ENCODE assay signal across 27 cellular contexts in genomic region chr6:152482289-152482688, GRCh38.
"Had no signal": no experiment of that assay in that cellular context is flagged by ENCODE, and none has a peak within 500 bp of the region (broad histone marks: within the 10 kb centered on the region; RNA-seq: fewer than 3 reads in every experiment).

No MANE protein-coding gene starts in this region.

- H3K36me3 Mint-ChIP-seq: mesothelial cell of epicardium had no signal

- H3K9me3 ChIP-seq: colonic mucosa, esophagus squamous epithelium, gastrocnemius medialis, heart right ventricle, left lung, lower lobe of right lung, mucosa of descending colon had no signal

- H3K4me3 Mint-ChIP-seq: dendritic cell treated with granulocyte-macrophage colony-stimulating factor and Interleukin-4, amounts not matched to agents 40 ng/mL and 50 ng/mL, for 4 days; effector memory CD8-positive, alpha-beta T cell; endodermal cell; mesothelial cell of epicardium had no signal

- FAIRE-seq: endometrium, islet of Langerhans, keratinocyte had no signal

- H3K9me3 Mint-ChIP-seq: dendritic cell treated with granulocyte-macrophage colony-stimulating factor and Interleukin-4, amounts not matched to agents 40 ng/mL and 50 ng/mL, for 4 days; effector memory CD8-positive, alpha-beta T cell; endodermal cell; mesothelial cell of epicardium had no signal

- H3K27me3 Mint-ChIP-seq: dendritic cell treated with granulocyte-macrophage colony-stimulating factor and Interleukin-4, amounts not matched to agents 40 ng/mL and 50 ng/mL, for 4 days; effector memory CD8-positive, alpha-beta T cell had no signal

- H3K4me1 Mint-ChIP-seq: endodermal cell, mesothelial cell of epicardium had no signal

- ATAC-seq: effector memory CD8-positive, alpha-beta T cell; esophagus mucosa; gastrocnemius medialis; heart right ventricle; left cardiac atrium; left lung; left ventricle myocardium superior; lower lobe of right lung; mucosa of descending colon had no signal

- H3K27me3 ChIP-seq: colonic mucosa, esophagus squamous epithelium, gastrocnemius medialis, heart right ventricle, left lung had no signal

- H3K27ac ChIP-seq: colonic mucosa, epithelial cell of prostate, esophagus squamous epithelium, gastrocnemius medialis, heart right ventricle, left lung, lower lobe of right lung had no signal

- H3K4me1 ChIP-seq: colonic mucosa, esophagus squamous epithelium, gastrocnemius medialis, heart right ventricle, left lung, lower lobe of right lung had no signal

- DNase-seq: colonic mucosa; cortex of kidney; effector CD8-positive, alpha-beta T cell; effector memory CD8-positive, alpha-beta T cell; endodermal cell; erythroblast; esophagus squamous epithelium; foreskin fibroblast; foreskin melanocyte; gastrocnemius medialis; glutamatergic neuron; head of caudate nucleus; heart right ventricle; hippocampal formation; left cardiac atrium; left lung; left ventricle myocardium superior; lower lobe of right lung; mesenchymal stem cell; mucosa of descending colon had no signal

- H3K27ac Mint-ChIP-seq: dendritic cell treated with granulocyte-macrophage colony-stimulating factor and Interleukin-4, amounts not matched to agents 40 ng/mL and 50 ng/mL, for 4 days; effector memory CD8-positive, alpha-beta T cell; endodermal cell; mesothelial cell of epicardium had no signal

- H3K4me3 ChIP-seq: colonic mucosa, esophagus squamous epithelium, gastrocnemius medialis, heart right ventricle, left lung, lower lobe of right lung, mucosa of descending colon had no signal

- H3K36me3 ChIP-seq: colonic mucosa, esophagus squamous epithelium, gastrocnemius medialis had no signal
